19 cellular contexts compared by ENCODE assay signal in genomic region chr6:159714404-159714803, GRCh38. TPM values are rescaled to one million over a fixed set of nuclear protein-coding genes. Genes with fewer than 3 reads are reported as not detected.
DNase-seq lines count a peak whose midpoint lies in the region; ATAC-seq and TF ChIP-seq lines count a peak whose summit lies in the region.
"Had no signal": no experiment of that assay in that cellular context is flagged by ENCODE, and none has a peak within 500 bp of the region (broad histone marks: within the 10 kb centered on the region; RNA-seq: fewer than 3 reads in every experiment).

No MANE protein-coding gene starts in this region.

- H3K36me3 ChIP-seq in body of pancreas (replicated peaks in 1 of 2; ENCODE audit: insufficient read depth in 1 of 2, low read depth in 2 of 2) = no peaks in the 10 kb centered on the region
- no peaks in the 10 kb centered on the region for H3K36me3 ChIP-seq in neutrophil
- H3K36me3 ChIP-seq in transverse colon = no peaks in the 10 kb centered on the region
- H3K36me3 ChIP-seq in gastroesophageal sphincter = no peaks in the 10 kb centered on the region

- no peak overlapping the region for H3K27ac Mint-ChIP-seq in glutamatergic neuron (ENCODE audit: unreplicated experiment)
- H3K27ac Mint-ChIP-seq: CD8-positive, alpha-beta T cell had no signal

- H3K9me3 Mint-ChIP-seq in glutamatergic neuron (ENCODE audit: unreplicated experiment) = no peaks in the 10 kb centered on the region
- H3K9me3 Mint-ChIP-seq: CD8-positive, alpha-beta T cell had no signal

- intact Hi-C loops in body of pancreas (cut with DNase I) = no loop called here
- intact Hi-C loops in transverse colon (cut with DNase I; ENCODE audit: low total_unique reads) = no loop called here

- TF ChIP-seq POLR2A in body of pancreas (IDR thresholded peaks at IDR 0.05) (peak in 1 of 3 donors; percentile 18), transverse colon (IDR thresholded peaks at IDR 0.05) (no peak), gastroesophageal sphincter (IDR thresholded peaks at IDR 0.05) (no peak)

- TF ChIP-seq CTCF in body of pancreas (IDR thresholded peaks at IDR 0.05) (peak in 1 of 7 experiments; percentile 6), neutrophil (IDR thresholded peaks at IDR 0.05) (no peak), transverse colon (IDR thresholded peaks at IDR 0.05) (no peak), glutamatergic neuron (IDR thresholded peaks at IDR 0.05; ENCODE audit: partially characterized antibody, unreplicated experiment) (no peak), gastroesophageal sphincter (IDR thresholded peaks at IDR 0.05) (no peak)

- no peaks in the 10 kb centered on the region for H3K27me3 ChIP-seq in body of pancreas
- no peaks in the 10 kb centered on the region for H3K27me3 ChIP-seq in neutrophil
- H3K27me3 ChIP-seq in transverse colon = no peaks in the 10 kb centered on the region
- no peaks in the 10 kb centered on the region for H3K27me3 ChIP-seq in gastroesophageal sphincter

- no peaks in the 10 kb centered on the region for H3K36me3 Mint-ChIP-seq in glutamatergic neuron (ENCODE audit: unreplicated experiment)
- H3K36me3 Mint-ChIP-seq: CD8-positive, alpha-beta T cell had no signal

- no peak overlapping the region for H3K4me3 Mint-ChIP-seq in glutamatergic neuron (ENCODE audit: unreplicated experiment)
- H3K4me3 Mint-ChIP-seq: CD8-positive, alpha-beta T cell had no signal

- H3K4me3 ChIP-seq in body of pancreas (no peak overlapping the region), neutrophil (ENCODE audit: low read depth in 1 of 2, low read length in 1 of 2) (peak overlapping the region; percentile 52 to 54), transverse colon (no peak overlapping the region), gastroesophageal sphincter (no peak overlapping the region)
- H3K4me3 ChIP-seq: GM23248 had no signal

- in situ Hi-C loops in transverse colon (cut with MboI; ENCODE audit: low pct_ligation_motif_present in 1 of 4, low pct_unique_long_range_greater_than_20kb in 1 of 4, low sequenced_read_pairs in 3 of 4) = no loop called here

- H3K4me1 ChIP-seq in body of pancreas = peaks cover 53% of the 10 kb centered on the region
- peaks cover 37 to 43% of the 10 kb centered on the region in 2 experiments for H3K4me1 ChIP-seq in neutrophil (ENCODE audit: control insufficient read depth in 1 of 2, insufficient read depth in 1 of 2, low read depth in 1 of 2, low read length in 1 of 2)
- peaks cover 15 to 33% (median 20%) of the 10 kb centered on the region in 4 donors for H3K4me1 ChIP-seq in transverse colon
- H3K4me1 ChIP-seq in gastroesophageal sphincter = peaks cover 3 to 39% (median 11%) of the 10 kb centered on the region in 3 donors

- DNase-seq in NCI-H82 (lab: John Stamatoyannopoulos, UW) (peak; percentile 65), NCI-H82 treated with DMSO at 0.1 percent for 48 hours (lab: John Stamatoyannopoulos, UW; ENCODE audit: unreplicated experiment) (no peak), body of pancreas (peak in 3 of 4 donors; percentile 34 to 45 (median 38)), transverse colon (no peak), glutamatergic neuron (no peak), cortex of kidney (lab: John Stamatoyannopoulos, UW) (no peak)
- DNase-seq: CD8-positive, alpha-beta T cell; DMS79; GM23248; HCEC 1CT; NCI-H1417; NCI-H1930; NCI-H446 treated with DMSO at 0.1 percent for 48 hours; NCI-H748 treated with DMSO at 0.1 percent for 48 hours; PC-3 had no signal

- H3K27ac ChIP-seq in body of pancreas (peak overlapping the region; percentile 50 to 85 (median 68)), neutrophil (peak overlapping the region; percentile 93), transverse colon (peak overlapping the region; percentile 74 to 78 (median 76)), gastroesophageal sphincter (no peak overlapping the region)
- H3K27ac ChIP-seq: 22Rv1, GM23248, RWPE1 had no signal

- ATAC-seq in body of pancreas (peak; percentile 51), gastroesophageal sphincter (no peak)
- ATAC-seq: CD8-positive, alpha-beta T cell; PC-3 had no signal

- H3K9me3 ChIP-seq in body of pancreas (no peaks in the 10 kb centered on the region), neutrophil (no peaks in the 10 kb centered on the region), transverse colon (no peaks in the 10 kb centered on the region), gastroesophageal sphincter (no peaks in the 10 kb centered on the region)

- no peaks in the 10 kb centered on the region for H3K4me1 Mint-ChIP-seq in glutamatergic neuron (ENCODE audit: low read depth, unreplicated experiment)

- peaks cover 2% of the 10 kb centered on the region for H3K27me3 Mint-ChIP-seq in glutamatergic neuron (ENCODE audit: unreplicated experiment)

- 13 to 21% methylated on average over 5 of the region's 5 CpGs for WGBS in body of pancreas, 2 donors
- WGBS in transverse colon (ENCODE audit: low coverage in 1 of 2), 2 donors = 37 to 63% methylated on average over 5 of the region's 5 CpGs
- whole genome bisulfite sequencing in gastroesophageal sphincter (ENCODE audit: low coverage in 1 of 2), 2 donors = 80 to 95% methylated on average over 3 to 4 of the region's 5 CpGs

- TF ChIP-seq EP300 in transverse colon (IDR thresholded peaks at IDR 0.05; ENCODE audit: low read depth) (no peak), gastroesophageal sphincter (IDR thresholded peaks at IDR 0.05) (no peak)

RNA-seq across cellular contexts. Expression of gene WTAP, which starts 12.9 kb away (rescaled TPM):
- total RNA-seq in body of pancreas (10 to 100 TPM; 56.8 to 58.7 TPM), transverse colon (100 to 1,000 TPM in 2 of 4 donors, 10 to 100 TPM in 2; 32.6 to 119 (median 88.1) TPM), glutamatergic neuron (ENCODE audit: unreplicated experiment) (108 TPM), gastroesophageal sphincter (100 to 1,000 TPM in 1 of 4 donors, 10 to 100 TPM in 3; 52.1 to 123 (median 79.9) TPM)

RNA-seq across cellular contexts. Expression of gene SOD2, which starts 21.4 kb away (rescaled TPM):
- 100 to 1,000 TPM in 1 of 2 donors, 10 to 100 TPM in 1; 70.5 to 171 TPM for total RNA-seq in body of pancreas
- 100 to 1,000 TPM; 170 to 272 (median 224) TPM for total RNA-seq in transverse colon
- 56.5 TPM for total RNA-seq in glutamatergic neuron (ENCODE audit: unreplicated experiment)
- 100 to 1,000 TPM; 256 to 921 (median 488) TPM for total RNA-seq in gastroesophageal sphincter

RNA-seq across cellular contexts. Expression of gene ACAT2, which starts 47.4 kb away (rescaled TPM):
- total RNA-seq in body of pancreas (10 to 100 TPM in 1 of 2 donors, 1 to 10 TPM in 1; 7.3 to 16.2 TPM), transverse colon (10 to 100 TPM in 3 of 4 donors, 1 to 10 TPM in 1; 8.2 to 19.8 (median 13.8) TPM), glutamatergic neuron (ENCODE audit: unreplicated experiment) (228 TPM), gastroesophageal sphincter (10 to 100 TPM in 2 of 4 donors, 1 to 10 TPM in 2; 3.1 to 11.7 (median 9.1) TPM)

Comparison
In these comparisons a context has a peak if more than half of its experiments do, and no peak if none do; other contexts are left out.
1. DNase-seq: peak in NCI-H82 (single experiment) and body of pancreas (3 of 4); none in NCI-H82 treated with DMSO at 0.1 percent for 48 hours (single experiment), transverse colon (single experiment), glutamatergic neuron (single experiment) and cortex of kidney (single experiment).
2. H3K27ac ChIP-seq: peak in body of pancreas (4 of 4), neutrophil (single experiment) and transverse colon (4 of 4); none in gastroesophageal sphincter (0 of 4).
3. H3K4me3 ChIP-seq: peak in neutrophil (2 of 2); none in body of pancreas (0 of 2), transverse colon (0 of 4) and gastroesophageal sphincter (0 of 2).
4. RNA of gene ACAT2, which starts 47.4 kb away (total RNA-seq): 228 TPM in glutamatergic neuron (single experiment); 7.3 to 16.2 TPM in body of pancreas, 8.2 to 19.8 TPM in transverse colon and 3.1 to 11.7 TPM in gastroesophageal sphincter; every median in the first group is over 10 times any median in the second.